Comparison of ENCODE assay signal across 9 cellular contexts in genomic region chr5:115363879-115364278, GRCh38.
"Had no signal": no experiment of that assay in that cellular context is flagged by ENCODE, and none has a peak within 500 bp of the region (broad histone marks: within the 10 kb centered on the region; RNA-seq: fewer than 3 reads in every experiment).

No MANE protein-coding gene starts in this region.

- H3K4me3 Mint-ChIP-seq: HFFc6 had no signal

- H3K36me3 ChIP-seq: HAP-1 had no signal

- H3K27ac Mint-ChIP-seq: HFFc6 had no signal

- H3K4me3 ChIP-seq: GM23248, HAP-1, K562 had no signal

- H3K27ac ChIP-seq: GM23248 had no signal

- ATAC-seq: HCT116, K562 had no signal

- H3K9me3 Mint-ChIP-seq: HFFc6 had no signal

- H3K9me3 ChIP-seq: HAP-1 had no signal

- H2AFZ ChIP-seq: GM23248 had no signal

- DNase-seq: GM23248, GOT3, H7, HFFc6, KG1 had no signal

- FAIRE-seq: HTR-8/SVneo, K562 had no signal

- H3K9ac ChIP-seq: GM23248 had no signal
